ENCODE assay signal across 8 cellular contexts in the genomic region with DNA sequence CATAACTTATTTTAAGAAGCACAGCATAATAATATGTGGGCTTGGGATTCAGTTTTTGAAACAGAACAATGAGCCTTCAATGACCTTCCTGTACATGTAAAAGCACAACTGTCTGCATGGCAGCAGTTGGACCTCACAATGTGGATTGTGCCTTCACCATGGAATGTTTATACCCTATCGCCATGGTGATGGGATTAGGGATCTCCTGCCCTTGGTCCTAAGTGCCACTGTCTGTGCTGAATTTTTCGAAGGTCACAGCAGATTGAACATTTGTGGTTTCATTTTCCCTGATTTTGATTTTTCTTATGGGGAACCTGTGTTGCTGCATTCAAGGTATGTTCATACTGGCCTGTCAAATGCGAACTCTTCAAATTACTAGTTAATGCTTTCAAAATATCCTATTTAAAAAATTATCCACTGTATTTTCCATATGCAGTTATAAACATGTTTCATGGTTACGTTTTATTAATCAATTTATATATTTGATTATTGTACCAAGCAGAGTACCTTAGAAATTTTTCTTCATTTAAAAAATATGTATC.
A peak's percentile ranks its signal among the peaks of the same experiment; 100 is the strongest.
DNase-seq lines count a peak whose midpoint lies in the region; ATAC-seq and TF ChIP-seq lines count a peak whose summit lies in the region.
"Not testable (repeated sequence)": the region's sequence is repeated elsewhere in the genome, so short reads cannot be mapped to it uniquely, and the experiment has no call there.

No MANE protein-coding gene starts in this region.

- not testable (repeated sequence) for H3K27me3 ChIP-seq in HUES6 (ENCODE audit: control insufficient read depth, insufficient read depth, low read length); transverse colon

- peak; percentile 47 for ATAC-seq in GM21515 (IDR thresholded peaks at IDR 0.05; ENCODE audit: unreplicated experiment)
- ATAC-seq in HG02938 (IDR thresholded peaks at IDR 0.05; ENCODE audit: unreplicated experiment): peak; percentile 35

- not testable (repeated sequence) for TF ChIP-seq EP300 in transverse colon (IDR thresholded peaks at IDR 0.05; ENCODE audit: low read depth)

- H3K9ac ChIP-seq in HUES6 (ENCODE audit: low read length): not testable (repeated sequence)

- H3K9me3 ChIP-seq in HUES6 (ENCODE audit: control insufficient read depth, insufficient read depth, low read depth, low read length): peaks cover 19% of the 10 kb centered on the region
- H3K9me3 ChIP-seq in transverse colon: not testable (repeated sequence)

- peak; percentile 26 for DNase-seq in activated CD4-positive, CD25-positive, alpha-beta regulatory T cell treated with anti-CD3 and anti-CD28 coated beads, Interleukin-2, amount 50 U/mL, for 72 hours
- peak; percentile 50 for DNase-seq in activated effector memory CD4-positive, alpha-beta T cell treated with anti-CD3 and anti-CD28 coated beads, Interleukin-2, amount 50 U/mL, for 16 hours
- DNase-seq in globus pallidus (ENCODE audit: low spot score) (peak; percentile 0), middle frontal gyrus (ENCODE audit: extremely low spot score, low spot score) (peak; percentile 0), transverse colon (peak; percentile 3)

- intact Hi-C loops in transverse colon (cut with DNase I; ENCODE audit: low total_unique reads): not testable (repeated sequence)

- not testable (repeated sequence) for TF ChIP-seq CTCF in transverse colon (IDR thresholded peaks at IDR 0.05)

- H3K27ac ChIP-seq in HUES6 (ENCODE audit: low read depth, low read length); transverse colon: not testable (repeated sequence)

- H3K4me1 ChIP-seq in HUES6 (ENCODE audit: control insufficient read depth, insufficient read depth, low read length); transverse colon: not testable (repeated sequence)

- WGBS in transverse colon (ENCODE audit: low coverage in 1 of 2), 2 donors: 62 to 64% methylated on average over 4 of the region's 4 CpGs

- not testable (repeated sequence) for TF ChIP-seq POLR2A in transverse colon (IDR thresholded peaks at IDR 0.05)

- peak overlapping the region; percentile 35; the same call in 1 of the 2 replicates for H3K4me3 ChIP-seq in HUES6 (ENCODE audit: low read depth, low read length)
- not testable (repeated sequence) for H3K4me3 ChIP-seq in transverse colon

- in situ Hi-C loops in transverse colon (cut with MboI; ENCODE audit: low pct_ligation_motif_present in 1 of 4, low pct_unique_long_range_greater_than_20kb in 1 of 4, low sequenced_read_pairs in 3 of 4): not testable (repeated sequence)

- not testable (repeated sequence) for H3K36me3 ChIP-seq in HUES6 (ENCODE audit: control insufficient read depth, insufficient read depth, low read length); transverse colon

Comparison
In these comparisons a context has a peak if more than half of its experiments do, and no peak if none do; other contexts are left out.
1. DNase-seq: peak in every context shown above with its lines; median percentile 50 in activated effector memory CD4-positive, alpha-beta T cell treated with anti-CD3 and anti-CD28 coated beads, Interleukin-2, amount 50 U/mL, for 16 hours; 26 in activated CD4-positive, CD25-positive, alpha-beta regulatory T cell treated with anti-CD3 and anti-CD28 coated beads, Interleukin-2, amount 50 U/mL, for 72 hours; 3 in transverse colon; 0 in globus pallidus; 0 in middle frontal gyrus.